ENCODE assay signal across 19 cellular contexts in the genomic region with DNA sequence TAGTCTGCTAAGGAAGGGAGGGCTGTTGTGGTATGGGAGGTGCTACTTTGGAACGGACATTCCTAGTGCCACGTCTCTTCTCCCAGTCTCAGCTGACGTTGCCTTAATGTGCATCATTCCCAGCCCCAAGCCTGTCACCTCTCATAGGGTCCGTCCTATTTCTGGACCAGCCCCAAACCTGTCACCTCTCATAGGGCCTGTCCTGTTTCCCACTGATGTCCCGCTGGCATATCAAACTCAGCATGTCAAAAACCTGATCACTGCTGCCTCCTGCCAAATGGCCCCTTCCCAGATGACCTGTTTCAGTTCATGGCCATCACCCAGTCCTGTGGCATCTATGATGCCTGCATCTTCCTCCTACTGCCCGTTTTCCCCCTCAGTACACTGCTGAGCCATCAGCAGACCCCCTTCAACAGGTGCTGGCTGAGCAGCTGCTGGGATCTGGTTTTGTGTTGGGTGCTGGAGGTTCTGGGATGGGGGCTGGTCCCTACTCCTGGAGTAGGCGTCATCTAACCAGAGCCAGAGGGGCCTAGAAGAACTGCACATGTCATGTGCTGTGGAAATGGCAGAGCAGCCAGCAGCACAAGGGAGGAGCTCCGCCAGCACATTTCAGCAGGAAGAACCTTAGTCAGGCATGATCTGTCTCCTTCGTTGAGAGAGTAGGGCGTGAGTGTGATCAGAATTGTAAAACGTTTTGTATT. TPM values are rescaled to one million over a fixed set of nuclear protein-coding genes. Genes with fewer than 3 reads are reported as not detected.
DNase-seq lines count a peak whose midpoint lies in the region; ATAC-seq and TF ChIP-seq lines count a peak whose summit lies in the region.
"Had no signal": no experiment of that assay in that cellular context is flagged by ENCODE, and none has a peak within 500 bp of the region (broad histone marks: within the 10 kb centered on the region; RNA-seq: fewer than 3 reads in every experiment).

No MANE protein-coding gene starts in this region.

- peaks cover 28% of the 10 kb centered on the region for H3K4me1 ChIP-seq in CD4-positive, alpha-beta memory T cell (ENCODE audit: insufficient read depth, low read length)
- H3K4me1 ChIP-seq in heart right ventricle = peaks cover 10 to 64% (median 50%) of the 10 kb centered on the region in 9 donors
- peaks cover 32% of the 10 kb centered on the region for H3K4me1 ChIP-seq in psoas muscle

- H3K4me3 Mint-ChIP-seq in CD4-positive, alpha-beta memory T cell = no peak overlapping the region
- H3K4me3 Mint-ChIP-seq: activated naive CD8-positive, alpha-beta T cell had no signal

- H3K36me3 ChIP-seq in CD4-positive, alpha-beta memory T cell (ENCODE audit: insufficient read depth, low read length) = no peaks in the 10 kb centered on the region
- H3K36me3 ChIP-seq in heart right ventricle = no peaks in the 10 kb centered on the region
- H3K36me3 ChIP-seq in psoas muscle (ENCODE audit: insufficient read depth in 1 of 2, low read depth in 1 of 2) = no peaks in the 10 kb centered on the region

- no peaks in the 10 kb centered on the region for H3K9me3 ChIP-seq in CD4-positive, alpha-beta memory T cell (ENCODE audit: control insufficient read depth in 1 of 2, low read length in 2 of 2)
- H3K9me3 ChIP-seq in heart right ventricle (peaks cover 0 to 8% (median 0%) of the 10 kb centered on the region in 11 donors), psoas muscle (no peaks in the 10 kb centered on the region)

- H3K9me3 Mint-ChIP-seq in CD4-positive, alpha-beta memory T cell = no peaks in the 10 kb centered on the region

- H3K27ac Mint-ChIP-seq in CD4-positive, alpha-beta memory T cell = peak overlapping the region in 6 of 7 donors; percentile 17 to 92 (median 37)

- POLR2A ChIA-PET in CD4-positive, alpha-beta memory T cell (lab: Charles Lee; ENCODE audit: partially characterized antibody) = no interaction called here

- intact Hi-C loops in CD4-positive, alpha-beta memory T cell (cut with micrococcal nuclease) = loop anchor here (5.0 kb wide), 3 partner anchors 498 to 1777 kb away; a partner anchor contains a TSS
- intact Hi-C loops in heart right ventricle (cut with DNase I) (loop anchor here in 7 of 10 donors (5.0 to 10.0 kb wide), 8 partner anchors 33 to 202 kb away; a partner anchor contains a TSS), psoas muscle (cut with DNase I) (loop anchor here (2.0 to 10.0 kb wide), 5 partner anchors 30 to 198 kb away; a partner anchor contains a TSS)

- ATAC-seq in heart right ventricle (peak in 6 of 8 donors; percentile 8 to 54 (median 22)), psoas muscle (no peak)

- no peak for DNase-seq in CD4-positive, alpha-beta memory T cell
- DNase-seq in SK-N-DZ (ENCODE audit: low spot score) (peak; percentile 41), heart right ventricle (no peak), psoas muscle (no peak), NOMO-1 treated with dmso at 0.1 percent for 144 hours (lab: John Stamatoyannopoulos, UW; ENCODE audit: unreplicated experiment) (no peak), NCI-H748 treated with DMSO at 0.1 percent for 48 hours (lab: John Stamatoyannopoulos, UW) (no peak), NCI-H774 (lab: John Stamatoyannopoulos, UW) (no peak)
- DNase-seq in stimulated activated CD4-positive, alpha-beta T cell treated with anti-CD3 and anti-CD28 coated beads, Interleukin-4, amount 100 ng/mL, for 4 hours = no peak
- DNase-seq: COR-L47; erythroblast; HCEC 1CT; Kasumi-1; mesendoderm; NCI-H1930; stimulated activated CD4-positive, alpha-beta T cell treated with anti-CD3 and anti-CD28 coated beads, Interleukin-2, amount 100 ng/mL, for 48 hours; stimulated activated naive CD4-positive, alpha-beta T cell had no signal

- CTCF ChIA-PET in CD4-positive, alpha-beta memory T cell (lab: Charles Lee; ENCODE audit: partially characterized antibody) = interaction anchor here (0.9 kb wide), 1 partner anchor 10 kb away, joined by 4 read pairs; no protein-coding TSS in a partner anchor

- no peak overlapping the region for H3K27ac ChIP-seq in CD4-positive, alpha-beta memory T cell (ENCODE audit: low read depth, low read length)
- H3K27ac ChIP-seq in heart right ventricle = peak overlapping the region; percentile 20 to 97 (median 78)
- peak overlapping the region; percentile 39 for H3K27ac ChIP-seq in psoas muscle
- H3K27ac ChIP-seq: parathyroid adenoma, SK-N-MC had no signal

- peaks cover 48 to 71% (median 57%) of the 10 kb centered on the region in 4 donors for H3K4me1 Mint-ChIP-seq in CD4-positive, alpha-beta memory T cell

- no peak overlapping the region for H3K4me3 ChIP-seq in CD4-positive, alpha-beta memory T cell (ENCODE audit: low read length in 2 of 2)
- H3K4me3 ChIP-seq in heart right ventricle = no peak overlapping the region
- no peak overlapping the region for H3K4me3 ChIP-seq in psoas muscle
- H3K4me3 ChIP-seq: SK-N-MC had no signal

- no peaks in the 10 kb centered on the region for H3K27me3 Mint-ChIP-seq in CD4-positive, alpha-beta memory T cell
- H3K27me3 Mint-ChIP-seq: activated naive CD8-positive, alpha-beta T cell had no signal

- no peaks in the 10 kb centered on the region for H3K27me3 ChIP-seq in CD4-positive, alpha-beta memory T cell (ENCODE audit: insufficient read depth, low read length)
- no peaks in the 10 kb centered on the region for H3K27me3 ChIP-seq in heart right ventricle
- H3K27me3 ChIP-seq in psoas muscle (ENCODE audit: insufficient read depth in 3 of 3, low read length in 2 of 3) = no peaks in the 10 kb centered on the region

- peaks cover 9 to 11% of the 10 kb centered on the region in 2 donors for H3K36me3 Mint-ChIP-seq in CD4-positive, alpha-beta memory T cell

- WGBS in heart right ventricle, 2 donors = 45 to 58% methylated on average over 11 of the region's 11 CpGs
- WGBS in psoas muscle, 3 donors = 43 to 63% (median 44%) methylated on average over 11 of the region's 11 CpGs

- no peak for TF ChIP-seq CTCF in heart right ventricle (IDR thresholded peaks at IDR 0.05)
- no peak for TF ChIP-seq CTCF in psoas muscle (IDR thresholded peaks at IDR 0.05)

RNA-seq across cellular contexts. Expression of a gene that starts 3.3 kb away (rescaled TPM):
- 10 to 100 TPM; 90.2 to 94.3 TPM for total RNA-seq in CD4-positive, alpha-beta memory T cell
- polyA plus RNA-seq in CD4-positive, alpha-beta memory T cell = 10 to 100 TPM; 42.1 to 45.8 TPM
- 58.0 and 61.2 TPM in 2 replicates for polyA plus RNA-seq in SK-N-DZ (2014; cell fraction: cytosol; rRNA removed)
- polyA plus RNA-seq in SK-N-DZ (2014; cell fraction: nucleus; rRNA removed) = 253 and 269 TPM in 2 replicates
- total RNA-seq in heart right ventricle (100 to 1,000 TPM in 3 of 10 donors, 10 to 100 TPM in 7; 54.6 to 141 (median 78.0) TPM), psoas muscle (10 to 100 TPM; 28.7 to 42.1 (median 34.6) TPM)
- polyA plus RNA-seq in heart right ventricle (100 to 1,000 TPM; 161 to 167 TPM), psoas muscle (10 to 100 TPM; 38.9 to 65.3 (median 50.5) TPM)

RNA-seq across cellular contexts. Expression of a gene that starts 49.1 kb away (rescaled TPM):
- total RNA-seq in CD4-positive, alpha-beta memory T cell = 10 to 100 TPM; 34.0 to 35.6 TPM
- polyA plus RNA-seq in CD4-positive, alpha-beta memory T cell = 10 to 100 TPM; 28.3 to 34.3 TPM
- 127 and 155 TPM in 2 replicates for polyA plus RNA-seq in SK-N-DZ (2014; cell fraction: cytosol; rRNA removed)
- polyA plus RNA-seq in SK-N-DZ (2014; cell fraction: nucleus; rRNA removed) = 212 and 244 TPM in 2 replicates
- 100 to 1,000 TPM; 203 to 462 (median 276) TPM for total RNA-seq in heart right ventricle
- 100 to 1,000 TPM in 1 of 2 donors, 10 to 100 TPM in 1; 83.1 to 250 TPM for polyA plus RNA-seq in heart right ventricle
- total RNA-seq in psoas muscle = 10 to 100 TPM in 2 of 4 donors, 1 to 10 TPM in 2; 7.8 to 22.3 (median 10.6) TPM
- polyA plus RNA-seq in psoas muscle = 1 to 10 TPM; 4.9 to 9.5 (median 8.6) TPM

Comparison
In these comparisons a context has a peak if more than half of its experiments do, and no peak if none do; other contexts are left out.
1. ATAC-seq: peak in heart right ventricle (6 of 8); none in psoas muscle (0 of 4).
2. RNA of a gene that starts 49.1 kb away (total RNA-seq): 203 to 462 TPM in heart right ventricle; 34.0 to 35.6 TPM in CD4-positive, alpha-beta memory T cell and 7.8 to 22.3 TPM in psoas muscle; every median in the first group is over 4 times any median in the second.